22 cellular contexts compared by ENCODE assay signal in the genomic region with DNA sequence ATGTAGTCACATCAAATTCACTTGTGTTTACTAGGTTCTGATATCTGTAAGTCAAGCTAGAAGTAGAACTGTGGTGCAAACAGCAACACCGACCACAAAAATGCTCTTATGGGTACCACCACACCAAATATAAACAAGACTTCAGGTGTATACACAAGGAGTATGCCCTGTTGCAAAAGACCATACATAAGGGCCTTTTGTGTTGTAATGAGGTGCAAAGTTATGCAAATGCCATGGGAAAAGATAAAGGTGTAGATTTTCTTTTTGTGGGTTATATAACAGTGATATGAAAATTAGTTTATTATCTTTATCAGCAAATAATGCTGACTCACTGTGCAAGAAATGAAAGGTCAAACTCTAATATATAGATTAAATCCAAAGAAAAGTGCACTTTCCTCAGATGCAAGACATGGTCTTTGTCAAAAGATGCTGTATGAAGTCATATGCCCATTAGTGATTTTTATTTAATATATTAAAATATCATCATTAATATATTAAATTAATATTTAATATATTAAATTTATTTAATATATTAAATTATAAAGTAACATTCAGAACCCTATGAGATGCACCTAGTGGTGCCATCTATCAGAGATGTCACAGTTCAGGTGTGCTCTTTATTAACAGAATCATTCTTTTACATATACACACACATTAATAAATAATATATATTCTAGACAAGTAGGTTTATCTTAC. TPM values are rescaled to one million over a fixed set of nuclear protein-coding genes. Genes with fewer than 3 reads are reported as not detected.
A peak's percentile ranks its signal among the peaks of the same experiment; 100 is the strongest.
DNase-seq lines count a peak whose midpoint lies in the region; ATAC-seq and TF ChIP-seq lines count a peak whose summit lies in the region.
"Had no signal": no experiment of that assay in that cellular context is flagged by ENCODE, and none has a peak within 500 bp of the region (broad histone marks: within the 10 kb centered on the region; RNA-seq: fewer than 3 reads in every experiment).

No MANE protein-coding gene starts in this region.

- no peaks in the 10 kb centered on the region for H3K27me3 ChIP-seq in A673 (replicated peaks; ENCODE audit: insufficient read depth, low read depth, low read length, poor library complexity)
- no peaks in the 10 kb centered on the region for H3K27me3 ChIP-seq in adipocyte (replicated peaks; ENCODE audit: control insufficient read depth, insufficient read depth, low read length)
- H3K27me3 ChIP-seq: body of pancreas, neural progenitor cell had no signal

- H3K4me3 ChIP-seq in A673 (ENCODE audit: low read depth, low read length, poor library complexity, severe bottlenecking) (no peak overlapping the region), adipocyte (ENCODE audit: low read length) (no peak overlapping the region), mucosa of descending colon (no peak overlapping the region)
- H3K4me3 ChIP-seq: body of pancreas, GM23248, neural progenitor cell, smooth muscle cell had no signal

- ATAC-seq in mucosa of descending colon: peak; percentile 11
- ATAC-seq in GM19035 (IDR thresholded peaks at IDR 0.05; ENCODE audit: unreplicated experiment): no peak
- no peak for ATAC-seq in GM19351 (IDR thresholded peaks at IDR 0.05; ENCODE audit: unreplicated experiment)
- ATAC-seq in GM18873 (IDR thresholded peaks at IDR 0.05; ENCODE audit: low FRiP score, unreplicated experiment): no peak
- ATAC-seq: activated CD8-positive, alpha-beta memory T cell treated with anti-CD3 and anti-CD28 coated beads, Interleukin-2, amount 10 ng/mL, durations not matched to agents 7 days and 5 days; body of pancreas had no signal

- BruUV-seq in A673 (replicated peaks; lab: Mats Ljungman, UMichigan): no TSS peak

- no peak overlapping the region for H3K9ac ChIP-seq in adipocyte (ENCODE audit: low read length)
- H3K9ac ChIP-seq: GM23248, neural progenitor cell had no signal

- H3K4me1 ChIP-seq in A673 (ENCODE audit: insufficient read depth, low read length, poor library complexity, severe bottlenecking): peaks cover 45% of the 10 kb centered on the region
- H3K4me1 ChIP-seq in adipocyte (ENCODE audit: control insufficient read depth, insufficient read depth, low read length): peaks cover 14% of the 10 kb centered on the region
- H3K4me1 ChIP-seq in mucosa of descending colon (ENCODE audit: low read depth): peaks cover 1% of the 10 kb centered on the region
- H3K4me1 ChIP-seq: neural progenitor cell had no signal

- H3K9me3 ChIP-seq in A673 (ENCODE audit: low read depth, low read length, poor library complexity, severe bottlenecking) (no peaks in the 10 kb centered on the region), adipocyte (ENCODE audit: control insufficient read depth, low read length) (no peaks in the 10 kb centered on the region), mucosa of descending colon (no peaks in the 10 kb centered on the region)
- H3K9me3 ChIP-seq: body of pancreas had no signal

- POLR2A ChIA-PET in A673 (lab: Charles Lee; ENCODE audit: low non-redundant PET): no interaction called here

- peak overlapping the region; percentile 64 for H3K27ac ChIP-seq in A673 (ENCODE audit: low read depth, low read length, poor library complexity, severe bottlenecking)
- H3K27ac ChIP-seq: GM23248, neural progenitor cell had no signal

- intact Hi-C loops in A673 (cut with micrococcal nuclease; ENCODE audit: unreplicated experiment): loop anchor here (5.0 kb wide), 1 partner anchor 53 kb away; no protein-coding TSS in a partner anchor
- intact Hi-C loops in mucosa of descending colon (cut with DNase I, micrococcal nuclease): no loop called here

- TF ChIP-seq CTCF in A673 (conservative IDR thresholded peaks at IDR 0.05; ENCODE audit: low read depth, low read length) (no peak), mucosa of descending colon (IDR thresholded peaks at IDR 0.05) (no peak)

- CTCF ChIA-PET in A673 (lab: Charles Lee): no interaction called here

- no peaks in the 10 kb centered on the region for H3K36me3 ChIP-seq in A673 (ENCODE audit: insufficient read depth, low read length, poor library complexity, severe bottlenecking)
- no peaks in the 10 kb centered on the region for H3K36me3 ChIP-seq in adipocyte (ENCODE audit: control insufficient read depth, insufficient read depth, low read length, severe bottlenecking)
- no peaks in the 10 kb centered on the region for H3K36me3 ChIP-seq in mucosa of descending colon (ENCODE audit: low read depth)
- H3K36me3 ChIP-seq: neural progenitor cell had no signal

- no peak for DNase-seq in A673 (ENCODE audit: low spot score)
- DNase-seq in LoVo (ENCODE audit: low spot score): peak; percentile 46
- DNase-seq in adipocyte (ENCODE audit: low read depth): peak; percentile 7
- DNase-seq in mucosa of descending colon: no peak
- DNase-seq in NCI-H146 (lab: John Stamatoyannopoulos, UW): no peak
- DNase-seq: activated CD4-positive, alpha-beta T cell treated with anti-CD3 and anti-CD28 coated beads for 4 hours; activated CD8-positive, alpha-beta memory T cell treated with anti-CD3 and anti-CD28 coated beads, Interleukin-2, amount 10 ng/mL, durations not matched to agents 7 days and 5 days; body of pancreas; C1 segment of cervical spinal cord; endodermal cell; GDM1; KG1; NCI-H1092; Right ventricle myocardium superior; stimulated activated CD4-positive, alpha-beta T cell treated with anti-CD3 and anti-CD28 coated beads, Interleukin-4, amount 100 ng/mL, for 24 hours; T-helper 1 cell had no signal

RNA-seq across cellular contexts. Expression of gene ALDH1A1, which starts 26.7 kb away (rescaled TPM):
- 8.7 and 8.8 TPM in 2 replicates for total RNA-seq in A673 (2021)
- 100 to 1,000 TPM in 1 of 3 donors, 10 to 100 TPM in 2; 72.9 to 173 (median 84.1) TPM for total RNA-seq in mucosa of descending colon
- total RNA-seq: activated CD8-positive, alpha-beta memory T cell treated with anti-CD3 and anti-CD28 coated beads, Interleukin-2, amount 10 ng/mL, durations not matched to agents 7 days and 5 days; GM23248 had no signal

Comparison
In these comparisons a context has a peak if more than half of its experiments do, and no peak if none do; other contexts are left out.
1. DNase-seq: peak in LoVo (single experiment) and adipocyte (single experiment); none in A673 (single experiment), mucosa of descending colon (0 of 3) and NCI-H146 (single experiment).